1 cellular context compared by ENCODE assay signal in the genomic region with DNA sequence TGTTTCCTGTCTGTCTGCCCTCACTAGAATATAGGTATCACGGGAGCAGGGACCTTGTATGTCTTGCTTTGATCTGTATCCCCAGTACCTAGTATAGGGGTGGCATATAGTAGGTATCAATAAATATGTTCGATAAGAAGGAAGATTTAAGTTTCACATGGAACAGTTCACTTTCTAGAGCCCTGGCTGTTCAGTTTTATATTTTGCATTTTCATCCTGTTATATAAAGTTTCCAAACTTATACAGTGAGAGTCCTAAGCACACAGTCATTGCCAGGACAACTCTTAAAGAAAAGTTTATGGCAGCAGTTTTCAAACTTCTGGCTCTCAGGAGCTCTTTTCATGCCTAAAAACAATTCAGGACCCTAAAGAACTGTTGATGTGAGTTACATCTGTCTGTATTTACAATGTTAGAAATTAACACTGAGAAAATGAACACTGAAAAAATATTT.
TF ChIP-seq lines count a peak whose summit lies in the region.

No MANE protein-coding gene starts in this region.

TF ChIP-seq in K562, 482 proteins besides CTCF, POLR2A, EP300 and RAD21 (continued from another document):
- TF ChIP-seq, protein P1, sequence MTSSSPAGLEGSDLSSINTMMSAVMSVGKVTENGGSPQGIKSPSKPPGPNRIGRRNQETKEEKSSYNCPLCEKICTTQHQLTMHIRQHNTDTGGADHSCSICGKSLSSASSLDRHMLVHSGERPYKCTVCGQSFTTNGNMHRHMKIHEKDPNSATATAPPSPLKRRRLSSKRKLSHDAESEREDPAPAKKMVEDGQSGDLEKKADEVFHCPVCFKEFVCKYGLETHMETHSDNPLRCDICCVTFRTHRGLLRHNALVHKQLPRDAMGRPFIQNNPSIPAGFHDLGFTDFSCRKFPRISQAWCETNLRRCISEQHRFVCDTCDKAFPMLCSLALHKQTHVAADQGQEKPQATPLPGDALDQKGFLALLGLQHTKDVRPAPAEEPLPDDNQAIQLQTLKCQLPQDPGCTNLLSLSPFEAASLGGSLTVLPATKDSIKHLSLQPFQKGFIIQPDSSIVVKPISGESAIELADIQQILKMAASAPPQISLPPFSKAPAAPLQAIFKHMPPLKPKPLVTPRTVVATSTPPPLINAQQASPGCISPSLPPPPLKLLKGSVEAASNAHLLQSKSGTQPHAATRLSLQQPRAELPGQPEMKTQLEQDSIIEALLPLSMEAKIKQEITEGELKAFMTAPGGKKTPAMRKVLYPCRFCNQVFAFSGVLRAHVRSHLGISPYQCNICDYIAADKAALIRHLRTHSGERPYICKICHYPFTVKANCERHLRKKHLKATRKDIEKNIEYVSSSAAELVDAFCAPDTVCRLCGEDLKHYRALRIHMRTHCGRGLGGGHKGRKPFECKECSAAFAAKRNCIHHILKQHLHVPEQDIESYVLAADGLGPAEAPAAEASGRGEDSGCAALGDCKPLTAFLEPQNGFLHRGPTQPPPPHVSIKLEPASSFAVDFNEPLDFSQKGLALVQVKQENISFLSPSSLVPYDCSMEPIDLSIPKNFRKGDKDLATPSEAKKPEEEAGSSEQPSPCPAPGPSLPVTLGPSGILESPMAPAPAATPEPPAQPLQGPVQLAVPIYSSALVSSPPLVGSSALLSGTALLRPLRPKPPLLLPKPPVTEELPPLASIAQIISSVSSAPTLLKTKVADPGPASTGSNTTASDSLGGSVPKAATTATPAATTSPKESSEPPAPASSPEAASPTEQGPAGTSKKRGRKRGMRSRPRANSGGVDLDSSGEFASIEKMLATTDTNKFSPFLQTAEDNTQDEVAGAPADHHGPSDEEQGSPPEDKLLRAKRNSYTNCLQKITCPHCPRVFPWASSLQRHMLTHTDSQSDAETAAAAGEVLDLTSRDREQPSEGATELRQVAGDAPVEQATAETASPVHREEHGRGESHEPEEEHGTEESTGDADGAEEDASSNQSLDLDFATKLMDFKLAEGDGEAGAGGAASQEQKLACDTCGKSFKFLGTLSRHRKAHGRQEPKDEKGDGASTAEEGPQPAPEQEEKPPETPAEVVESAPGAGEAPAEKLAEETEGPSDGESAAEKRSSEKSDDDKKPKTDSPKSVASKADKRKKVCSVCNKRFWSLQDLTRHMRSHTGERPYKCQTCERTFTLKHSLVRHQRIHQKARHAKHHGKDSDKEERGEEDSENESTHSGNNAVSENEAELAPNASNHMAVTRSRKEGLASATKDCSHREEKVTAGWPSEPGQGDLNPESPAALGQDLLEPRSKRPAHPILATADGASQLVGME (CRISPR knock-in tag; IDR thresholded peaks at IDR 0.05) = no peak
- TF ChIP-seq MCM7 (IDR thresholded peaks at IDR 0.05) (no peak), NR2F6 (CRISPR knock-in tag; IDR thresholded peaks at IDR 0.05) (no peak)
- TF ChIP-seq, protein P2, sequence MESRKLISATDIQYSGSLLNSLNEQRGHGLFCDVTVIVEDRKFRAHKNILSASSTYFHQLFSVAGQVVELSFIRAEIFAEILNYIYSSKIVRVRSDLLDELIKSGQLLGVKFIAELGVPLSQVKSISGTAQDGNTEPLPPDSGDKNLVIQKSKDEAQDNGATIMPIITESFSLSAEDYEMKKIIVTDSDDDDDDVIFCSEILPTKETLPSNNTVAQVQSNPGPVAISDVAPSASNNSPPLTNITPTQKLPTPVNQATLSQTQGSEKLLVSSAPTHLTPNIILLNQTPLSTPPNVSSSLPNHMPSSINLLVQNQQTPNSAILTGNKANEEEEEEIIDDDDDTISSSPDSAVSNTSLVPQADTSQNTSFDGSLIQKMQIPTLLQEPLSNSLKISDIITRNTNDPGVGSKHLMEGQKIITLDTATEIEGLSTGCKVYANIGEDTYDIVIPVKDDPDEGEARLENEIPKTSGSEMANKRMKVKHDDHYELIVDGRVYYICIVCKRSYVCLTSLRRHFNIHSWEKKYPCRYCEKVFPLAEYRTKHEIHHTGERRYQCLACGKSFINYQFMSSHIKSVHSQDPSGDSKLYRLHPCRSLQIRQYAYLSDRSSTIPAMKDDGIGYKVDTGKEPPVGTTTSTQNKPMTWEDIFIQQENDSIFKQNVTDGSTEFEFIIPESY (CRISPR knock-in tag; IDR thresholded peaks at IDR 0.05) = no peak
TF ChIP-seq in K562: peak in this region for 16.
